Comparison of ENCODE assay signal across 11 cellular contexts in the genomic region with DNA sequence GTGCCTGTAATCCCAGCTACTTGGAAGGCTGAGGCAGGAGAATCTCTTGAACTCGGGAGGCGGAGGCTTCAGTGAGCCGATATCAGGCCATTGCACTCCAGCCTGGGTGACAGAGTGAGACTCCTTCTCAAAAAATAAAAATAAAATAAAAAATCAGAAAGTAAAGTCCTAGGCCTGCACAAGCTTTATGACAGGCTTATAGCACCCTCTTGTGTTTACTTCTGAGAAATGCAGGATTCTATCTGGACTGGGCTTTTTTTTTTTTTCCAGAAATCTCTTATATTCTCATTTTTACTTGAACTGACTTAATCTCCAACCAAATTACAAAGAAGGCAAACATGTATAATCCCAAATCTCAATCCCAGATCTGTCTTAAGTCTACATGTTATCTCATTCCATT. TPM values are rescaled to one million over a fixed set of nuclear protein-coding genes. Genes with fewer than 3 reads are reported as not detected.
DNase-seq lines count a peak whose midpoint lies in the region; ATAC-seq and TF ChIP-seq lines count a peak whose summit lies in the region.
"Had no signal": no experiment of that assay in that cellular context is flagged by ENCODE, and none has a peak within 500 bp of the region (broad histone marks: within the 10 kb centered on the region; RNA-seq: fewer than 3 reads in every experiment).

No MANE protein-coding gene starts in this region.

- ATAC-seq in HG03280 (IDR thresholded peaks at IDR 0.05; ENCODE audit: unreplicated experiment) (no peak), GM21528 (IDR thresholded peaks at IDR 0.05; ENCODE audit: low FRiP score, unreplicated experiment) (no peak)

- H3K27me3 ChIP-seq in tibial nerve, result peaks cover 0 to 7% of the 10 kb centered on the region in 2 donors

- H3K4me3 ChIP-seq in tibial nerve, result no peak overlapping the region
- H3K4me3 ChIP-seq: SJCRH30 had no signal

- TF ChIP-seq EP300 in tibial nerve (IDR thresholded peaks at IDR 0.05), result no peak

- POLR2A ChIA-PET in HEK293T (lab: Yijun Ruan, JAX), result no interaction called here

- CTCF ChIA-PET in HEK293T (lab: Yijun Ruan, JAX), result interaction anchor here (0.6 kb wide), 1 partner anchor 897 kb away, joined by 3 read pairs; no protein-coding TSS in a partner anchor

- no peak overlapping the region for H3K27ac ChIP-seq in C4-2B
- no peak overlapping the region for H3K27ac ChIP-seq in tibial nerve
- H3K27ac ChIP-seq: SJCRH30 had no signal

- WGBS in tibial nerve, 2 donors, result 63 to 65% methylated on average over 3 of the region's 3 CpGs

- peak; percentile 57 for TF ChIP-seq CTCF in C4-2B (conservative IDR thresholded peaks at IDR 0.05)
- TF ChIP-seq CTCF in tibial nerve (IDR thresholded peaks at IDR 0.05), result peak in 2 of 5 experiments; percentile 17 to 45

- H3K4me1 ChIP-seq in tibial nerve, result no peaks in the 10 kb centered on the region
- H3K4me1 ChIP-seq: SJCRH30 had no signal

- H3K9me3 ChIP-seq in tibial nerve, result no peaks in the 10 kb centered on the region
- H3K9me3 ChIP-seq: SJCRH30 had no signal

- DNase-seq in HEK293T (ENCODE audit: extremely low spot score) (no peak), SK-N-DZ (ENCODE audit: low spot score) (peak; percentile 46), kidney tubule cell (ENCODE audit: low spot score) (peak; percentile 5), tibial nerve (ENCODE audit: low spot score in 2 of 2) (no peak)
- DNase-seq in stimulated activated CD4-positive, alpha-beta T cell treated with anti-CD3 and anti-CD28 coated beads, Interleukin-15, amount 100 ng/mL, for 24 hours, result no peak
- DNase-seq: activated naive CD4-positive, alpha-beta T cell treated with anti-CD3 and anti-CD28 coated beads, Interleukin-2, amount 10 ng/mL, durations not matched to agents 7 days and 5 days; stimulated activated CD4-positive, alpha-beta T cell treated with anti-CD3 and anti-CD28 coated beads, Interleukin-4, amount 100 ng/mL, for 4 hours had no signal

- no peak for TF ChIP-seq POLR2A in tibial nerve (IDR thresholded peaks at IDR 0.05)

- H3K36me3 ChIP-seq in tibial nerve, result no peaks in the 10 kb centered on the region
- H3K36me3 ChIP-seq: SJCRH30 had no signal

TF ChIP-seq in HEK293T, 16 proteins besides CTCF, POLR2A, EP300 and RAD21:
- TF ChIP-seq LEF1 (IDR thresholded peaks at IDR 0.05; ENCODE audit: borderline replicate concordance), result no peak
- TF ChIP-seq BHLHE40 (IDR thresholded peaks at IDR 0.05; ENCODE audit: borderline replicate concordance), result no peak
- TF ChIP-seq TARDBP (IDR thresholded peaks at IDR 0.05), result no peak
- peak; percentile 71 for TF ChIP-seq ZNF384 (IDR thresholded peaks at IDR 0.05)
TF ChIP-seq in HEK293T: peak in this region for 1.

RNA-seq across cellular contexts. Expression of a gene that starts 26.1 kb away (rescaled TPM):
- not detected in 2 replicates for polyA plus RNA-seq in SK-N-DZ (2014; cell fraction: cytosol; rRNA removed)
- not detected in 2 replicates for polyA plus RNA-seq in SK-N-DZ (2014; cell fraction: nucleus; rRNA removed)
- total RNA-seq in tibial nerve, result not detected
- total RNA-seq: SJCRH30 had no signal

Comparison
In these comparisons a context has a peak if more than half of its experiments do, and no peak if none do; other contexts are left out.
1. DNase-seq: peak in SK-N-DZ (single experiment) and kidney tubule cell (single experiment); none in HEK293T (single experiment), tibial nerve (0 of 2) and stimulated activated CD4-positive, alpha-beta T cell treated with anti-CD3 and anti-CD28 coated beads, Interleukin-15, amount 100 ng/mL, for 24 hours (single experiment).